In the genomic region with DNA sequence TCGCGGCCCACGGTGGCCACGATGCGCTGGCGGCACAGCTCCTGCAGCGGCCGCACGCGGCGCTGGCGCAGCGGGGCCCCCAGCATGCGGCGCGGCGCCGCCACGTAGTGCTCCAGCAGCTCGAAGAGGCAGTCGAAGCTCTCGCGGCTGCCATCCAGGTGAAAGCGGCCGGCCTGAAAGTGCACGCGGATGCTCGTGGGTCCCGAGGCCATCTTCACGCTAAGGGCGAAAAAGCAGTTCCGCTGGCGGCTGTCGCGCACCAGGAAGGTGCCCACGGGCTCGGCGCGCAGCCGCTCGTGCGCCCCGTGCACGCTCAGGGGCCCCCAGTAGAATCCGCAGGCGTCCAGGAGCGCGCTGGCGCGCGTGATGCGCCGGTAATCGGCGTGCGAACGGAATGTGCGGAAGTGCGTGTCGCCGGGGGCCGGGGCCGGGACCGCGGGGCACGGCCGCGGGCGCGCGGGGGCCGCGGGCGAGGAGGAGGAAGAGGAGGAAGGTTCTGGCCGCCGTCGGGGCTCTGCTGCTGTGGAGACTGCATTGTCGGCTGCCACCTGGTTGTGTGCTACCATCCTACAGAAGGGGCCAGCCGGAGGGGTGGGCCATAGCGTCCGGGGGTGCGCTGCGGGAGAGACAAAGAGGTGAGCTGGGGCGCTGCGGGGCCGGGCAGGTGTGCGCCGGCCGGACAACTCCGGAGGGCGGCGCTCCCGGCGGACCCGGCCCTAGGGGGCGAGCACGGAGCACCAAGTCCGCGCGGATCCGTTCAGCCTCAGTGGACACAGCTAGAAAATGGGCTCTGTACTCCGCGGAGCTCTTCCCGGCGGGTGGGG, we compare ENCODE assay signal across 1 cellular context.
TF ChIP-seq lines count a peak whose summit lies in the region.

No MANE protein-coding gene starts in this region.

TF ChIP-seq in K562, 482 proteins besides CTCF, POLR2A, EP300 and RAD21 (continued from another document and continues in another):
- TF ChIP-seq, protein P1, sequence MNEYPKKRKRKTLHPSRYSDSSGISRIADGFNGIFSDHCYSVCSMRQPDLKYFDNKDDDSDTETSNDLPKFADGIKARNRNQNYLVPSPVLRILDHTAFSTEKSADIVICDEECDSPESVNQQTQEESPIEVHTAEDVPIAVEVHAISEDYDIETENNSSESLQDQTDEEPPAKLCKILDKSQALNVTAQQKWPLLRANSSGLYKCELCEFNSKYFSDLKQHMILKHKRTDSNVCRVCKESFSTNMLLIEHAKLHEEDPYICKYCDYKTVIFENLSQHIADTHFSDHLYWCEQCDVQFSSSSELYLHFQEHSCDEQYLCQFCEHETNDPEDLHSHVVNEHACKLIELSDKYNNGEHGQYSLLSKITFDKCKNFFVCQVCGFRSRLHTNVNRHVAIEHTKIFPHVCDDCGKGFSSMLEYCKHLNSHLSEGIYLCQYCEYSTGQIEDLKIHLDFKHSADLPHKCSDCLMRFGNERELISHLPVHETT (CRISPR knock-in tag; conservative IDR thresholded peaks at IDR 0.05 in 1 of 2, IDR thresholded peaks at IDR 0.05 in 1 of 2), result peak in 1 of 2 experiments; percentile 52; a peak in 1 of 4 replicates
- TF ChIP-seq ZNF77 (CRISPR knock-in tag; IDR thresholded peaks at IDR 0.05) (no peak), BRD9 (IDR thresholded peaks at IDR 0.05; ENCODE audit: low read depth, partially characterized antibody) (no peak), ZNF561 (CRISPR knock-in tag; conservative IDR thresholded peaks at IDR 0.05) (no peak), FOXK2 (conservative IDR thresholded peaks at IDR 0.05 in 1 of 2, IDR thresholded peaks at IDR 0.05 in 1 of 2; ENCODE audit: low read depth in 2 of 2) (no peak), ZNF121 (CRISPR knock-in tag; conservative IDR thresholded peaks at IDR 0.05) (peak; percentile 80), L3MBTL2 (IDR thresholded peaks at IDR 0.05) (peak; percentile 99), BRD4 (IDR thresholded peaks at IDR 0.05) (no peak), ZNF696 (CRISPR knock-in tag; conservative IDR thresholded peaks at IDR 0.05) (no peak), TSC22D4 (tag; IDR thresholded peaks at IDR 0.05) (no peak), ZNF586 (CRISPR knock-in tag; conservative IDR thresholded peaks at IDR 0.05) (no peak), NFXL1 (CRISPR knock-in tag; IDR thresholded peaks at IDR 0.05) (no peak), NR2C1 (IDR thresholded peaks at IDR 0.05) (no peak), NR2C1 (tag; IDR thresholded peaks at IDR 0.05) (no peak), ZNF347 (CRISPR knock-in tag; IDR thresholded peaks at IDR 0.05; ENCODE audit: low read depth) (no peak), IFI16 (CRISPR knock-in tag; IDR thresholded peaks at IDR 0.05) (no peak), FUS (optimal IDR thresholded peaks at IDR 0.05; ENCODE audit: low read depth, low read length) (no peak), MCM7 (IDR thresholded peaks at IDR 0.05) (no peak)
- TF ChIP-seq, protein P2, sequence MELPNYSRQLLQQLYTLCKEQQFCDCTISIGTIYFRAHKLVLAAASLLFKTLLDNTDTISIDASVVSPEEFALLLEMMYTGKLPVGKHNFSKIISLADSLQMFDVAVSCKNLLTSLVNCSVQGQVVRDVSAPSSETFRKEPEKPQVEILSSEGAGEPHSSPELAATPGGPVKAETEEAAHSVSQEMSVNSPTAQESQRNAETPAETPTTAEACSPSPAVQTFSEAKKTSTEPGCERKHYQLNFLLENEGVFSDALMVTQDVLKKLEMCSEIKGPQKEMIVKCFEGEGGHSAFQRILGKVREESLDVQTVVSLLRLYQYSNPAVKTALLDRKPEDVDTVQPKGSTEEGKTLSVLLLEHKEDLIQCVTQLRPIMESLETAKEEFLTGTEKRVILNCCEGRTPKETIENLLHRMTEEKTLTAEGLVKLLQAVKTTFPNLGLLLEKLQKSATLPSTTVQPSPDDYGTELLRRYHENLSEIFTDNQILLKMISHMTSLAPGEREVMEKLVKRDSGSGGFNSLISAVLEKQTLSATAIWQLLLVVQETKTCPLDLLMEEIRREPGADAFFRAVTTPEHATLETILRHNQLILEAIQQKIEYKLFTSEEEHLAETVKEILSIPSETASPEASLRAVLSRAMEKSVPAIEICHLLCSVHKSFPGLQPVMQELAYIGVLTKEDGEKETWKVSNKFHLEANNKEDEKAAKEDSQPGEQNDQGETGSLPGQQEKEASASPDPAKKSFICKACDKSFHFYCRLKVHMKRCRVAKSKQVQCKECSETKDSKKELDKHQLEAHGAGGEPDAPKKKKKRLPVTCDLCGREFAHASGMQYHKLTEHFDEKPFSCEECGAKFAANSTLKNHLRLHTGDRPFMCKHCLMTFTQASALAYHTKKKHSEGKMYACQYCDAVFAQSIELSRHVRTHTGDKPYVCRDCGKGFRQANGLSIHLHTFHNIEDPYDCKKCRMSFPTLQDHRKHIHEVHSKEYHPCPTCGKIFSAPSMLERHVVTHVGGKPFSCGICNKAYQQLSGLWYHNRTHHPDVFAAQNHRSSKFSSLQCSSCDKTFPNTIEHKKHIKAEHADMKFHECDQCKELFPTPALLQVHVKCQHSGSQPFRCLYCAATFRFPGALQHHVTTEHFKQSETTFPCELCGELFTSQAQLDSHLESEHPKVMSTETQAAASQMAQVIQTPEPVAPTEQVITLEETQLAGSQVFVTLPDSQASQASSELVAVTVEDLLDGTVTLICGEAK (IDR thresholded peaks at IDR 0.05), result no peak
- TF ChIP-seq, protein P2 (CRISPR knock-in tag; IDR thresholded peaks at IDR 0.05), result peak; percentile 82
- TF ChIP-seq, protein P3, sequence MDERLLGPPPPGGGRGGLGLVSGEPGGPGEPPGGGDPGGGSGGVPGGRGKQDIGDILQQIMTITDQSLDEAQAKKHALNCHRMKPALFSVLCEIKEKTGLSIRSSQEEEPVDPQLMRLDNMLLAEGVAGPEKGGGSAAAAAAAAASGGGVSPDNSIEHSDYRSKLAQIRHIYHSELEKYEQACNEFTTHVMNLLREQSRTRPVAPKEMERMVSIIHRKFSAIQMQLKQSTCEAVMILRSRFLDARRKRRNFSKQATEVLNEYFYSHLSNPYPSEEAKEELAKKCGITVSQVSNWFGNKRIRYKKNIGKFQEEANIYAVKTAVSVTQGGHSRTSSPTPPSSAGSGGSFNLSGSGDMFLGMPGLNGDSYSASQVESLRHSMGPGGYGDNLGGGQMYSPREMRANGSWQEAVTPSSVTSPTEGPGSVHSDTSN (CRISPR knock-in tag; IDR thresholded peaks at IDR 0.05; ENCODE audit: low read depth), result no peak
- TF ChIP-seq, protein P3 (tag; conservative IDR thresholded peaks at IDR 0.05; ENCODE audit: low read depth), result no peak
- TF ChIP-seq, protein P4, sequence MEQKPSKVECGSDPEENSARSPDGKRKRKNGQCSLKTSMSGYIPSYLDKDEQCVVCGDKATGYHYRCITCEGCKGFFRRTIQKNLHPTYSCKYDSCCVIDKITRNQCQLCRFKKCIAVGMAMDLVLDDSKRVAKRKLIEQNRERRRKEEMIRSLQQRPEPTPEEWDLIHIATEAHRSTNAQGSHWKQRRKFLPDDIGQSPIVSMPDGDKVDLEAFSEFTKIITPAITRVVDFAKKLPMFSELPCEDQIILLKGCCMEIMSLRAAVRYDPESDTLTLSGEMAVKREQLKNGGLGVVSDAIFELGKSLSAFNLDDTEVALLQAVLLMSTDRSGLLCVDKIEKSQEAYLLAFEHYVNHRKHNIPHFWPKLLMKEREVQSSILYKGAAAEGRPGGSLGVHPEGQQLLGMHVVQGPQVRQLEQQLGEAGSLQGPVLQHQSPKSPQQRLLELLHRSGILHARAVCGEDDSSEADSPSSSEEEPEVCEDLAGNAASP (IDR thresholded peaks at IDR 0.05), result no peak
- TF ChIP-seq, protein P5, sequence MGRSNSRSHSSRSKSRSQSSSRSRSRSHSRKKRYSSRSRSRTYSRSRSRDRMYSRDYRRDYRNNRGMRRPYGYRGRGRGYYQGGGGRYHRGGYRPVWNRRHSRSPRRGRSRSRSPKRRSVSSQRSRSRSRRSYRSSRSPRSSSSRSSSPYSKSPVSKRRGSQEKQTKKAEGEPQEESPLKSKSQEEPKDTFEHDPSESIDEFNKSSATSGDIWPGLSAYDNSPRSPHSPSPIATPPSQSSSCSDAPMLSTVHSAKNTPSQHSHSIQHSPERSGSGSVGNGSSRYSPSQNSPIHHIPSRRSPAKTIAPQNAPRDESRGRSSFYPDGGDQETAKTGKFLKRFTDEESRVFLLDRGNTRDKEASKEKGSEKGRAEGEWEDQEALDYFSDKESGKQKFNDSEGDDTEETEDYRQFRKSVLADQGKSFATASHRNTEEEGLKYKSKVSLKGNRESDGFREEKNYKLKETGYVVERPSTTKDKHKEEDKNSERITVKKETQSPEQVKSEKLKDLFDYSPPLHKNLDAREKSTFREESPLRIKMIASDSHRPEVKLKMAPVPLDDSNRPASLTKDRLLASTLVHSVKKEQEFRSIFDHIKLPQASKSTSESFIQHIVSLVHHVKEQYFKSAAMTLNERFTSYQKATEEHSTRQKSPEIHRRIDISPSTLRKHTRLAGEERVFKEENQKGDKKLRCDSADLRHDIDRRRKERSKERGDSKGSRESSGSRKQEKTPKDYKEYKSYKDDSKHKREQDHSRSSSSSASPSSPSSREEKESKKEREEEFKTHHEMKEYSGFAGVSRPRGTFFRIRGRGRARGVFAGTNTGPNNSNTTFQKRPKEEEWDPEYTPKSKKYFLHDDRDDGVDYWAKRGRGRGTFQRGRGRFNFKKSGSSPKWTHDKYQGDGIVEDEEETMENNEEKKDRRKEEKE (IDR thresholded peaks at IDR 0.05; ENCODE audit: borderline replicate concordance in 1 of 2, control insufficient read depth in 1 of 2, low read depth in 2 of 2, low read length in 1 of 2), result no peak
- TF ChIP-seq, protein P6, sequence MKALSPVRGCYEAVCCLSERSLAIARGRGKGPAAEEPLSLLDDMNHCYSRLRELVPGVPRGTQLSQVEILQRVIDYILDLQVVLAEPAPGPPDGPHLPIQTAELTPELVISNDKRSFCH (CRISPR knock-in tag; IDR thresholded peaks at IDR 0.05), result no peak
- TF ChIP-seq, protein P6 (tag; IDR thresholded peaks at IDR 0.05), result peak; percentile 84; the same call in 1 of the 2 replicates
- TF ChIP-seq, protein P7, sequence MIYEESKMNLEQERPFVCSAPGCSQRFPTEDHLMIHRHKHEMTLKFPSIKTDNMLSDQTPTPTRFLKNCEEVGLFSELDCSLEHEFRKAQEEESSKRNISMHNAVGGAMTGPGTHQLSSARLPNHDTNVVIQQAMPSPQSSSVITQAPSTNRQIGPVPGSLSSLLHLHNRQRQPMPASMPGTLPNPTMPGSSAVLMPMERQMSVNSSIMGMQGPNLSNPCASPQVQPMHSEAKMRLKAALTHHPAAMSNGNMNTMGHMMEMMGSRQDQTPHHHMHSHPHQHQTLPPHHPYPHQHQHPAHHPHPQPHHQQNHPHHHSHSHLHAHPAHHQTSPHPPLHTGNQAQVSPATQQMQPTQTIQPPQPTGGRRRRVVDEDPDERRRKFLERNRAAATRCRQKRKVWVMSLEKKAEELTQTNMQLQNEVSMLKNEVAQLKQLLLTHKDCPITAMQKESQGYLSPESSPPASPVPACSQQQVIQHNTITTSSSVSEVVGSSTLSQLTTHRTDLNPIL (CRISPR knock-in tag; IDR thresholded peaks at IDR 0.05), result no peak
- TF ChIP-seq, protein P8, sequence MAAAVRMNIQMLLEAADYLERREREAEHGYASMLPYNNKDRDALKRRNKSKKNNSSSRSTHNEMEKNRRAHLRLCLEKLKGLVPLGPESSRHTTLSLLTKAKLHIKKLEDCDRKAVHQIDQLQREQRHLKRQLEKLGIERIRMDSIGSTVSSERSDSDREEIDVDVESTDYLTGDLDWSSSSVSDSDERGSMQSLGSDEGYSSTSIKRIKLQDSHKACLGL (CRISPR knock-in tag; IDR thresholded peaks at IDR 0.05; ENCODE audit: borderline replicate concordance, poor library complexity, severe bottlenecking), result no peak
- TF ChIP-seq, protein P9, sequence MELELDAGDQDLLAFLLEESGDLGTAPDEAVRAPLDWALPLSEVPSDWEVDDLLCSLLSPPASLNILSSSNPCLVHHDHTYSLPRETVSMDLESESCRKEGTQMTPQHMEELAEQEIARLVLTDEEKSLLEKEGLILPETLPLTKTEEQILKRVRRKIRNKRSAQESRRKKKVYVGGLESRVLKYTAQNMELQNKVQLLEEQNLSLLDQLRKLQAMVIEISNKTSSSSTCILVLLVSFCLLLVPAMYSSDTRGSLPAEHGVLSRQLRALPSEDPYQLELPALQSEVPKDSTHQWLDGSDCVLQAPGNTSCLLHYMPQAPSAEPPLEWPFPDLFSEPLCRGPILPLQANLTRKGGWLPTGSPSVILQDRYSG (tag; conservative IDR thresholded peaks at IDR 0.05; ENCODE audit: low read depth), result peak; percentile 81; the same call in 1 of the 2 replicates
- TF ChIP-seq, protein P10, sequence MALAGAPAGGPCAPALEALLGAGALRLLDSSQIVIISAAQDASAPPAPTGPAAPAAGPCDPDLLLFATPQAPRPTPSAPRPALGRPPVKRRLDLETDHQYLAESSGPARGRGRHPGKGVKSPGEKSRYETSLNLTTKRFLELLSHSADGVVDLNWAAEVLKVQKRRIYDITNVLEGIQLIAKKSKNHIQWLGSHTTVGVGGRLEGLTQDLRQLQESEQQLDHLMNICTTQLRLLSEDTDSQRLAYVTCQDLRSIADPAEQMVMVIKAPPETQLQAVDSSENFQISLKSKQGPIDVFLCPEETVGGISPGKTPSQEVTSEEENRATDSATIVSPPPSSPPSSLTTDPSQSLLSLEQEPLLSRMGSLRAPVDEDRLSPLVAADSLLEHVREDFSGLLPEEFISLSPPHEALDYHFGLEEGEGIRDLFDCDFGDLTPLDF (CRISPR knock-in tag; IDR thresholded peaks at IDR 0.05), result peak; percentile 96
